In the genomic region with DNA sequence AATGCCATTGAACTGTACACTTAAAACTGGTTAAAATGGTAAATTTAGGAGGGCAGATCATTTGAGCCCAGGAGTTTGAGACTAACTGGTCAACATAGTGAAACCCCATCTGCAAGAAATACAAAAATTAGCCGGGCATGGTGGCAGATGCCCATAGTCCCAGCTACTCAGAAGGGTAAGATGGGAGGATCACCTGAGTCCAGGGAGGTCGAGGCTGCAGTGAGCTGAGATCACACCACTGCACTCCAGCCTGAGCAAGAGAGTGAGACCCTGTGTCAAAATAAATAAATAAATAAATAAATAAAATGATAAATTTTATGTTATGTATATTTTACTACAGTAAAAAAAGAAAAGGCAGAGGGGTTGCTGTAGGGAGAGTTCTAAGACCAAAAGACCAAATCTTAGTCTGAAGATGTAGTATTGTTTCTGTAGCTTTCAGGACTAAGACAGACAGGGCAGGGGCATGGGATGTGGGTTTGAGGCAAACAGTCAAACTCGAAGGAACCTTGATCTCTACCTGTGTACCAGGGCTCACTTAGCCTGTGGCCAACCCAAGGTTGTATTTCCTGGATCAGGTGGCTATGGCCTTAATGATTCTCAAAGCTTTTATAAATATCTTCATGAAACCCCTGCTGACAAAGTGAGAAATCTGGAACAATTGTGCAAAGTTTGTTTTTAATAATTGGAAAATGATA, we compare ENCODE assay signal across 8 cellular contexts.
"Had no signal": no experiment of that assay in that cellular context is flagged by ENCODE, and none has a peak within 500 bp of the region (broad histone marks: within the 10 kb centered on the region; RNA-seq: fewer than 3 reads in every experiment).

No MANE protein-coding gene starts in this region.

- DNase-seq: IMR-90, KBM-7, KG1 had no signal

- H3K4me3 ChIP-seq: K562 had no signal

- H3K36me3 Mint-ChIP-seq: IgD-negative memory B cell had no signal

- H3K4me1 Mint-ChIP-seq: IgD-negative memory B cell had no signal

- H3K27me3 Mint-ChIP-seq: IgD-negative memory B cell had no signal

- H3K27ac ChIP-seq: HL-60, KMS-11 had no signal

- H3K27ac Mint-ChIP-seq: IgD-negative memory B cell had no signal

- ATAC-seq: HepG2, K562 had no signal

- H3K4me2 ChIP-seq: KMS-11 had no signal
